ENCODE assay signal across 27 cellular contexts in the genomic region with DNA sequence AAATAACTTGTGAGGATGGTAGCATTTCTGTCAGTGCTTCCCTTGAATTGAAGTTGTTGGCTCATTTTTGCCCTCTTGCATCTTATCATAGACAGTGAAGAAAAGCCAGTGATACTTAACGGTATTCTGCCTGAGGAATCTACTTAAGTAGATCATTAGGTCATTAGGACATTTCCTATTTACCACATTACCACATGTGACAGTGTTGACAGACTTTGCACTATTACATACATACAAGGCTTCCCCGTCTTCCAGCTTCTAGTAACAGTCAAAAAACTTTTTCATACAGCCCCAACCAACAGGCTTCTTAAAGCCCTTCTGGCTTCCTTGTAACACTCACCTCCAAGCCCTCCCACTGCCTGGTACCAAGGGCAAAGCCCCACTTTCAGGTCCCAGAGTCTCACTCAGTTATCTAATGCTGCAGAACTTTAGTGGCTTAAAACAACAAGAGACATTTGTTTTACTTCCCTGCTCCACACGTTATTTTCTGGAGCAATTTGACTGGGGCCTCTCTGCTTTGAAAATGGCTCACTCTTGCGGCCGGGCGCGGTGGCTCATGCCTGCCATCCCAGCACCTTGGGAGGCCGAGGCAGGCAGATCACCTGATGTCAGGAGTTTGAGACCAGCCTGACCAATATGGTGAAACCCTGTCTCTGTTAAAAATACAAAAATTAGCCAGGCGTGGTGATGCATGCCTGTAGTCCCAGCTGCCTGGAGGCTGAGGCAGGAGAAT.
"Had no signal": no experiment of that assay in that cellular context is flagged by ENCODE, and none has a peak within 500 bp of the region (broad histone marks: within the 10 kb centered on the region; RNA-seq: fewer than 3 reads in every experiment).

No MANE protein-coding gene starts in this region.

- H3K4me1 Mint-ChIP-seq: activated CD8-positive, alpha-beta memory T cell treated with anti-CD3 and anti-CD28 coated beads, Interleukin-2, amount 10 ng/mL, durations not matched to agents 7 days and 5 days had no signal

- H3K9me3 Mint-ChIP-seq: activated T-cell treated with anti-CD3 and anti-CD28 coated beads, Interleukin-2, amount 50 U/mL, for 24 hours; activated T-helper 1 cell treated with anti-CD3 and anti-CD28 coated beads, Interleukin-12 subunit alpha, Interleukin-12 subunit beta, Interleukin-2, Interleukin-4 antibody, amounts not matched to agents 30 ng/mL and 10 ng/mL and 1 ng/mL, durations not matched to agents 14 hours and 24 hours and 36 hours; T-helper 1 cell treated with Interleukin-12 subunit alpha and Interleukin-12 subunit beta and Interleukin-4 antibody, amounts not matched to agents 30 μg/mL and 1 μg/mL, for 36 hours; WTC11 had no signal

- H3K27ac ChIP-seq: KMS-11, SJSA1 had no signal

- H3K4me3 Mint-ChIP-seq: activated CD8-positive, alpha-beta memory T cell treated with anti-CD3 and anti-CD28 coated beads, Interleukin-2, amount 10 ng/mL, durations not matched to agents 7 days and 5 days; activated naive CD8-positive, alpha-beta T cell; activated T-cell treated with anti-CD3 and anti-CD28 coated beads, Interleukin-2, amount 50 U/mL, for 24 hours; activated T-helper 1 cell treated with anti-CD3 and anti-CD28 coated beads, Interleukin-12 subunit alpha, Interleukin-12 subunit beta, Interleukin-2, Interleukin-4 antibody, amounts not matched to agents 30 ng/mL and 10 ng/mL and 1 ng/mL, durations not matched to agents 14 hours and 24 hours and 36 hours; T-helper 1 cell treated with Interleukin-12 subunit alpha and Interleukin-12 subunit beta and Interleukin-4 antibody, amounts not matched to agents 30 μg/mL and 1 μg/mL, for 36 hours; WTC11 had no signal

- H3K27ac Mint-ChIP-seq: activated CD8-positive, alpha-beta memory T cell treated with anti-CD3 and anti-CD28 coated beads, Interleukin-2, amount 10 ng/mL, durations not matched to agents 7 days and 5 days; activated naive CD8-positive, alpha-beta T cell; activated T-cell treated with anti-CD3 and anti-CD28 coated beads, Interleukin-2, amount 50 U/mL, for 24 hours; activated T-helper 1 cell treated with anti-CD3 and anti-CD28 coated beads, Interleukin-12 subunit alpha, Interleukin-12 subunit beta, Interleukin-2, Interleukin-4 antibody, amounts not matched to agents 30 ng/mL and 10 ng/mL and 1 ng/mL, durations not matched to agents 14 hours and 24 hours and 36 hours; T-helper 1 cell treated with Interleukin-12 subunit alpha and Interleukin-12 subunit beta and Interleukin-4 antibody, amounts not matched to agents 30 μg/mL and 1 μg/mL, for 36 hours had no signal

- H3K27me3 ChIP-seq: SJSA1 had no signal

- DNase-seq: activated CD4-positive, alpha-beta T cell treated with anti-CD3 and anti-CD28 coated beads for 48 hours; activated CD4-positive, alpha-beta T cell treated with anti-CD3 and anti-CD28 coated beads, Interleukin-2, amount 50 U/mL, for 4 hours; activated CD4-positive, CD25-positive, alpha-beta regulatory T cell treated with anti-CD3 and anti-CD28 coated beads, Interleukin-2, amount 50 U/mL, for 72 hours; activated CD8-positive, alpha-beta memory T cell treated with anti-CD3 and anti-CD28 coated beads, Interleukin-2, amount 10 ng/mL, durations not matched to agents 7 days and 5 days; activated effector memory CD4-positive, alpha-beta T cell treated with Interleukin-2 at 50 U/mL for 16 hours; activated naive CD4-positive, alpha-beta T cell; activated T-cell treated with anti-CD3 and anti-CD28 coated beads, Interleukin-2, amount 50 U/mL, for 24 hours; anterior cingulate cortex; NCI-H1105; NCI-H1436; NCI-H1694 treated with DMSO at 0.1 percent for 48 hours; NCI-H2029 treated with DMSO at 0.1 percent for 48 hours; NCI-H345; NCI-H510A; NCI-H526 treated with DMSO at 0.1 percent for 48 hours; NK-92 treated with Interleukin-12 subunit alpha and Interleukin-12 subunit beta, amount 100 ng/mL, for 24 hours; OCI-M1; RPMI8226; SHP77; T-helper 9 cell had no signal

- ATAC-seq: activated CD8-positive, alpha-beta memory T cell treated with anti-CD3 and anti-CD28 coated beads, Interleukin-2, amount 10 ng/mL, durations not matched to agents 7 days and 5 days; Panc1; WTC11 had no signal

- H3K9ac ChIP-seq: KMS-11 had no signal

- H3K4me3 ChIP-seq: SJSA1 had no signal

- H3K36me3 Mint-ChIP-seq: activated CD8-positive, alpha-beta memory T cell treated with anti-CD3 and anti-CD28 coated beads, Interleukin-2, amount 10 ng/mL, durations not matched to agents 7 days and 5 days; WTC11 had no signal

- H3K36me3 ChIP-seq: SJSA1 had no signal

- H3K27me3 Mint-ChIP-seq: activated CD8-positive, alpha-beta memory T cell treated with anti-CD3 and anti-CD28 coated beads, Interleukin-2, amount 10 ng/mL, durations not matched to agents 7 days and 5 days; activated naive CD8-positive, alpha-beta T cell; activated T-cell treated with anti-CD3 and anti-CD28 coated beads, Interleukin-2, amount 50 U/mL, for 24 hours had no signal

- H3K9me3 ChIP-seq: SJSA1 had no signal

- H3K4me1 ChIP-seq: SJSA1 had no signal
